In genomic region chr2:121881038-121881437, GRCh38 we compare ENCODE assay signal across 39 cellular contexts.
"Had no signal": no experiment of that assay in that cellular context is flagged by ENCODE, and none has a peak within 500 bp of the region (broad histone marks: within the 10 kb centered on the region; RNA-seq: fewer than 3 reads in every experiment).

No MANE protein-coding gene starts in this region.

- H3K4me1 Mint-ChIP-seq: activated naive CD4-positive, alpha-beta T cell treated with anti-CD3 and anti-CD28 coated beads, Interleukin-2, amount 10 ng/mL, durations not matched to agents 7 days and 5 days; activated naive CD4-positive, alpha-beta T cell treated with anti-CD3 and anti-CD28 coated beads, Interleukin-2, amount 50 U/mL, for 24 hours; activated naive CD8-positive, alpha-beta T cell treated with anti-CD3 and anti-CD28 coated beads for 36 hours; activated naive CD8-positive, alpha-beta T cell treated with anti-CD3 and anti-CD28 coated beads, Interleukin-2, amount 10 ng/mL, durations not matched to agents 7 days and 5 days; activated naive CD8-positive, alpha-beta T cell treated with anti-CD3 and anti-CD28 coated beads, Interleukin-2, amount 50 U/mL, for 24 hours; activated T-helper 17 cell treated with anti-CD3 and anti-CD28 coated beads, Interleukin-2, amount 50 U/mL, for 72 hours; central memory CD8-positive, alpha-beta T cell had no signal

- DNase-seq: activated effector memory CD4-positive, alpha-beta T cell treated with anti-CD3 and anti-CD28 coated beads, Interleukin-2, amount 50 U/mL, for 16 hours; activated effector memory CD4-positive, alpha-beta T cell treated with Interleukin-2 at 50 U/mL for 16 hours; activated gamma-delta T cell; activated gamma-delta T cell treated with Interleukin-2 at 50 U/mL for 16 hours; activated naive CD4-positive, alpha-beta T cell; activated naive CD4-positive, alpha-beta T cell treated with anti-CD3 and anti-CD28 coated beads for 36 hours; activated naive CD4-positive, alpha-beta T cell treated with anti-CD3 and anti-CD28 coated beads, Interleukin-2, amount 10 ng/mL, durations not matched to agents 7 days and 5 days; activated naive CD4-positive, alpha-beta T cell treated with anti-CD3 and anti-CD28 coated beads, Interleukin-2, amount 50 U/mL, for 16 hours; activated naive CD4-positive, alpha-beta T cell treated with Interleukin-2 at 50 U/mL for 16 hours; activated naive CD8-positive, alpha-beta T cell treated with anti-CD3 and anti-CD28 coated beads for 36 hours; activated naive CD8-positive, alpha-beta T cell treated with anti-CD3 and anti-CD28 coated beads, Interleukin-2, amount 10 ng/mL, durations not matched to agents 7 days and 5 days; activated naive CD8-positive, alpha-beta T cell treated with anti-CD3 and anti-CD28 coated beads, Interleukin-2, amount 50 U/mL, for 24 hours; activated T-cell treated with anti-CD3 and anti-CD28 coated beads for 4 hours; activated T-cell treated with anti-CD3 and anti-CD28 coated beads, Interleukin-2, amount 50 U/mL, for 1 hour; activated T-cell treated with anti-CD3 and anti-CD28 coated beads, Interleukin-2, amount 50 U/mL, for 24 hours; activated T-cell treated with anti-CD3 and anti-CD28 coated beads, Interleukin-2, amount 50 U/mL, for 4 hours; activated T-cell treated with anti-CD3 and anti-CD28 coated beads, Interleukin-2, amount 50 U/mL, for 48 hours; activated T-cell treated with anti-CD3 and anti-CD28 coated beads, Interleukin-2, amount 50 U/mL, for 72 hours; adrenal gland; amniotic stem cell; amygdala; anterior cingulate cortex; aorta; body of pancreas; brain microvascular endothelial cell; caudate nucleus; central memory CD4-positive, alpha-beta T cell; cerebellar nuclear complex had no signal

- ATAC-seq: activated naive CD4-positive, alpha-beta T cell treated with anti-CD3 and anti-CD28 coated beads, Interleukin-2, amount 50 U/mL, for 72 hours; activated naive CD8-positive, alpha-beta T cell treated with anti-CD3 and anti-CD28 coated beads, Interleukin-2, amount 50 U/mL, for 24 hours; activated T-cell treated with anti-CD3 and anti-CD28 coated beads, Interleukin-2, amount 50 U/mL, for 4 hours; activated T-cell treated with anti-CD3 and anti-CD28 coated beads, Interleukin-2, amount 50 U/mL, for 72 hours; activated T-helper 17 cell treated with anti-CD3 and anti-CD28 coated beads, Interleukin-2, amount 50 U/mL, for 72 hours; body of pancreas had no signal

- H3K27me3 ChIP-seq: adrenal gland, ascending aorta, body of pancreas, brain microvascular endothelial cell, cardiac muscle cell had no signal

- H3K36me3 ChIP-seq: adrenal gland, ascending aorta, brain microvascular endothelial cell, breast epithelium, cardiac muscle cell had no signal

- H3K36me3 Mint-ChIP-seq: activated naive CD4-positive, alpha-beta T cell treated with anti-CD3 and anti-CD28 coated beads, Interleukin-2, amount 10 ng/mL, durations not matched to agents 7 days and 5 days; activated naive CD4-positive, alpha-beta T cell treated with anti-CD3 and anti-CD28 coated beads, Interleukin-2, amount 50 U/mL, for 24 hours; activated naive CD4-positive, alpha-beta T cell treated with anti-CD3 and anti-CD28 coated beads, Interleukin-2, amount 50 U/mL, for 72 hours; activated naive CD8-positive, alpha-beta T cell; activated naive CD8-positive, alpha-beta T cell treated with anti-CD3 and anti-CD28 coated beads for 36 hours; activated naive CD8-positive, alpha-beta T cell treated with anti-CD3 and anti-CD28 coated beads, Interleukin-2, amount 10 ng/mL, durations not matched to agents 7 days and 5 days; brain had no signal

- H3K4me3 Mint-ChIP-seq: activated naive CD4-positive, alpha-beta T cell treated with anti-CD3 and anti-CD28 coated beads for 36 hours; activated naive CD4-positive, alpha-beta T cell treated with anti-CD3 and anti-CD28 coated beads, Interleukin-2, amount 10 ng/mL, durations not matched to agents 7 days and 5 days; activated naive CD4-positive, alpha-beta T cell treated with anti-CD3 and anti-CD28 coated beads, Interleukin-2, amount 50 U/mL, for 24 hours; activated naive CD8-positive, alpha-beta T cell; activated naive CD8-positive, alpha-beta T cell treated with anti-CD3 and anti-CD28 coated beads for 36 hours; activated naive CD8-positive, alpha-beta T cell treated with anti-CD3 and anti-CD28 coated beads, Interleukin-2, amount 10 ng/mL, durations not matched to agents 7 days and 5 days; activated naive CD8-positive, alpha-beta T cell treated with anti-CD3 and anti-CD28 coated beads, Interleukin-2, amount 50 U/mL, for 24 hours; activated T-cell treated with anti-CD3 and anti-CD28 coated beads, Interleukin-2, amount 50 U/mL, for 24 hours; activated T-cell treated with anti-CD3 and anti-CD28 coated beads, Interleukin-2, amount 50 U/mL, for 4 hours; activated T-cell treated with anti-CD3 and anti-CD28 coated beads, Interleukin-2, amount 50 U/mL, for 72 hours; activated T-helper 1 cell treated with anti-CD3 and anti-CD28 coated beads, Interleukin-12 subunit alpha, Interleukin-12 subunit beta, Interleukin-2, Interleukin-4 antibody, amounts not matched to agents 30 ng/mL and 10 ng/mL and 1 ng/mL, durations not matched to agents 14 hours and 24 hours and 36 hours; activated T-helper 17 cell treated with anti-CD3 and anti-CD28 coated beads, Interleukin-2, amount 50 U/mL, for 72 hours; brain; central memory CD8-positive, alpha-beta T cell had no signal

- H3K27ac Mint-ChIP-seq: activated naive CD4-positive, alpha-beta T cell treated with anti-CD3 and anti-CD28 coated beads for 36 hours; activated naive CD4-positive, alpha-beta T cell treated with anti-CD3 and anti-CD28 coated beads, Interleukin-2, amount 10 ng/mL, durations not matched to agents 7 days and 5 days; activated naive CD4-positive, alpha-beta T cell treated with anti-CD3 and anti-CD28 coated beads, Interleukin-2, amount 50 U/mL, for 24 hours; activated naive CD4-positive, alpha-beta T cell treated with anti-CD3 and anti-CD28 coated beads, Interleukin-2, amount 50 U/mL, for 72 hours; activated naive CD8-positive, alpha-beta T cell; activated naive CD8-positive, alpha-beta T cell treated with anti-CD3 and anti-CD28 coated beads for 36 hours; activated naive CD8-positive, alpha-beta T cell treated with anti-CD3 and anti-CD28 coated beads, Interleukin-2, amount 10 ng/mL, durations not matched to agents 7 days and 5 days; activated naive CD8-positive, alpha-beta T cell treated with anti-CD3 and anti-CD28 coated beads, Interleukin-2, amount 50 U/mL, for 24 hours; activated T-cell treated with anti-CD3 and anti-CD28 coated beads, Interleukin-2, amount 50 U/mL, for 24 hours; activated T-cell treated with anti-CD3 and anti-CD28 coated beads, Interleukin-2, amount 50 U/mL, for 72 hours; activated T-helper 1 cell treated with anti-CD3 and anti-CD28 coated beads, Interleukin-12 subunit alpha, Interleukin-12 subunit beta, Interleukin-2, Interleukin-4 antibody, amounts not matched to agents 30 ng/mL and 10 ng/mL and 1 ng/mL, durations not matched to agents 14 hours and 24 hours and 36 hours; activated T-helper 17 cell treated with anti-CD3 and anti-CD28 coated beads, Interleukin-2, amount 50 U/mL, for 72 hours; activated T-helper 2 cell treated with anti-CD3 and anti-CD28 coated beads, Interferon-gamma antibody, Interleukin-2, Interleukin-4, amounts not matched to agents 10 μg/mL and 5 μg/mL and 100 μg/mL, durations not matched to agents 14 hours and 24 hours and 36 hours; brain had no signal

- H3K4me3 ChIP-seq: adrenal gland, ascending aorta, body of pancreas, breast epithelium, cardiac muscle cell had no signal

- H3K4me1 ChIP-seq: adrenal gland, ascending aorta, body of pancreas, breast epithelium had no signal

- H3K9me3 ChIP-seq: adrenal gland, ascending aorta, body of pancreas had no signal

- H3K27ac ChIP-seq: adrenal gland, ascending aorta, body of pancreas, brain microvascular endothelial cell, breast epithelium, cardiac muscle cell had no signal

- H3K9me3 Mint-ChIP-seq: activated naive CD4-positive, alpha-beta T cell treated with anti-CD3 and anti-CD28 coated beads for 36 hours; activated naive CD4-positive, alpha-beta T cell treated with anti-CD3 and anti-CD28 coated beads, Interleukin-2, amount 10 ng/mL, durations not matched to agents 7 days and 5 days; activated naive CD4-positive, alpha-beta T cell treated with anti-CD3 and anti-CD28 coated beads, Interleukin-2, amount 50 U/mL, for 72 hours; activated naive CD8-positive, alpha-beta T cell treated with anti-CD3 and anti-CD28 coated beads for 36 hours; activated naive CD8-positive, alpha-beta T cell treated with anti-CD3 and anti-CD28 coated beads, Interleukin-2, amount 10 ng/mL, durations not matched to agents 7 days and 5 days; activated naive CD8-positive, alpha-beta T cell treated with anti-CD3 and anti-CD28 coated beads, Interleukin-2, amount 50 U/mL, for 24 hours; activated T-cell treated with anti-CD3 and anti-CD28 coated beads, Interleukin-2, amount 50 U/mL, for 24 hours; activated T-cell treated with anti-CD3 and anti-CD28 coated beads, Interleukin-2, amount 50 U/mL, for 72 hours; activated T-helper 1 cell treated with anti-CD3 and anti-CD28 coated beads, Interleukin-12 subunit alpha, Interleukin-12 subunit beta, Interleukin-2, Interleukin-4 antibody, amounts not matched to agents 30 ng/mL and 10 ng/mL and 1 ng/mL, durations not matched to agents 14 hours and 24 hours and 36 hours; activated T-helper 17 cell treated with anti-CD3 and anti-CD28 coated beads, Interleukin-2, amount 50 U/mL, for 72 hours; activated T-helper 2 cell treated with anti-CD3 and anti-CD28 coated beads, Interferon-gamma antibody, Interleukin-2, Interleukin-4, amounts not matched to agents 10 μg/mL and 5 μg/mL and 100 μg/mL, durations not matched to agents 14 hours and 24 hours and 36 hours; central memory CD8-positive, alpha-beta T cell had no signal
